Comparison of ENCODE assay signal across 1 cellular context in the genomic region with DNA sequence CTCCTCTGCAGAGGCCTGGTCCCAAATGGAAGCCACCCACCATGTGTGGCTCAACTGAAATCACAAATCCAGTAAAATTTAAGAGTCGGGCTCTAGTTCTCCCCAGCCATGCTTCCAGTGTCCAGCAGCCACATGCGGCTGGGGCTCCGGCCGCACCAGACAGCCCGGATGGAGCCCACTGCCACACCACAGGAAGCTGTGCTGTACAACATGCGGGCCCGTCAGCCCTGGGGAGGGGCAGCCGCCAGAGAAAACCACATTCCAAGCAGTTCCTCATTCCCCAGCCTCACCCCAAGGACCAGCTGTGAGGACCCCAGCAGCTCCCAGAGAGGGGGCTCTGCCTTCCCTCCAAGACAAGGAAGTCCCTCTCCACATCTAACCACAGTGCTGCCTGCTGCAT.
TF ChIP-seq lines count a peak whose summit lies in the region.

No MANE protein-coding gene starts in this region.

TF ChIP-seq in HepG2, 621 proteins besides CTCF, POLR2A, EP300 and RAD21:
- no peak for TF ChIP-seq HOXD1 (CRISPR knock-in tag; IDR thresholded peaks at IDR 0.05)
- TF ChIP-seq GMEB2 (CRISPR knock-in tag; IDR thresholded peaks at IDR 0.05; ENCODE audit: low read depth) = no peak
- no peak for TF ChIP-seq SP1 (IDR thresholded peaks at IDR 0.05)
- TF ChIP-seq SP1 (CRISPR knock-in tag; IDR thresholded peaks at IDR 0.05) = no peak
- no peak for TF ChIP-seq ZNF569 (CRISPR knock-in tag; IDR thresholded peaks at IDR 0.05; ENCODE audit: borderline replicate concordance)
- TF ChIP-seq HHEX (CRISPR knock-in tag; IDR thresholded peaks at IDR 0.05) = no peak
